ENCODE assay signal across 15 cellular contexts in genomic region chr1:234953655-234954420, GRCh38.
A peak's percentile ranks its signal among the peaks of the same experiment; 100 is the strongest.
DNase-seq lines count a peak whose midpoint lies in the region; ATAC-seq lines count a peak whose summit lies in the region.
"Had no signal": no experiment of that assay in that cellular context is flagged by ENCODE, and none has a peak within 500 bp of the region (broad histone marks: within the 10 kb centered on the region; RNA-seq: fewer than 3 reads in every experiment).

No MANE protein-coding gene starts in this region.

- H3K27me3 Mint-ChIP-seq in activated CD4-positive, alpha-beta T cell treated with anti-CD3 and anti-CD28 coated beads for 36 hours = no peaks in the 10 kb centered on the region
- H3K27me3 Mint-ChIP-seq in activated CD4-positive, alpha-beta memory T cell treated with anti-CD3 and anti-CD28 coated beads for 36 hours = no peaks in the 10 kb centered on the region
- H3K27me3 Mint-ChIP-seq in stimulated activated memory B cell treated with anti-CD40 and anti-IgM and Interleukin-4, amounts not matched to agents 10 μg/mL and 1 μg/mL and 100 μg/mL, for 72 hours = no peaks in the 10 kb centered on the region

- H3K27ac Mint-ChIP-seq in activated CD4-positive, alpha-beta T cell treated with anti-CD3 and anti-CD28 coated beads for 36 hours = peak overlapping the region; percentile 14
- H3K27ac Mint-ChIP-seq in activated CD4-positive, alpha-beta memory T cell treated with anti-CD3 and anti-CD28 coated beads for 36 hours = no peak overlapping the region
- H3K27ac Mint-ChIP-seq in stimulated activated memory B cell treated with anti-CD40 and anti-IgM and Interleukin-4, amounts not matched to agents 10 μg/mL and 1 μg/mL and 100 μg/mL, for 72 hours = peak overlapping the region; percentile 94
- H3K27ac Mint-ChIP-seq: HFFc6 had no signal

- H3K36me3 Mint-ChIP-seq in activated CD4-positive, alpha-beta T cell treated with anti-CD3 and anti-CD28 coated beads for 36 hours (ENCODE audit: low read depth) = peaks cover 5% of the 10 kb centered on the region
- peaks cover 4% of the 10 kb centered on the region for H3K36me3 Mint-ChIP-seq in activated CD4-positive, alpha-beta memory T cell treated with anti-CD3 and anti-CD28 coated beads for 36 hours
- peaks cover 6% of the 10 kb centered on the region for H3K36me3 Mint-ChIP-seq in stimulated activated memory B cell treated with anti-CD40 and anti-IgM and Interleukin-4, amounts not matched to agents 10 μg/mL and 1 μg/mL and 100 μg/mL, for 72 hours

- H3K4me1 Mint-ChIP-seq in activated CD4-positive, alpha-beta T cell treated with anti-CD3 and anti-CD28 coated beads for 36 hours = peaks cover 51% of the 10 kb centered on the region
- peaks cover 39% of the 10 kb centered on the region for H3K4me1 Mint-ChIP-seq in activated CD4-positive, alpha-beta memory T cell treated with anti-CD3 and anti-CD28 coated beads for 36 hours (ENCODE audit: low read depth)
- peaks cover 38% of the 10 kb centered on the region for H3K4me1 Mint-ChIP-seq in stimulated activated memory B cell treated with anti-CD40 and anti-IgM and Interleukin-4, amounts not matched to agents 10 μg/mL and 1 μg/mL and 100 μg/mL, for 72 hours

- POLR2A ChIA-PET in activated CD4-positive, alpha-beta T cell treated with anti-CD3 and anti-CD28 coated beads for 36 hours (lab: Charles Lee) = interaction anchor here (0.7 kb wide), 1 partner anchor 29 kb away, joined by 3 read pairs; no protein-coding TSS in a partner anchor
- POLR2A ChIA-PET in activated CD4-positive, alpha-beta memory T cell treated with anti-CD3 and anti-CD28 coated beads for 36 hours (lab: Charles Lee) = interaction anchor here (1.5 kb wide), 1 partner anchor 230 kb away, joined by 8 read pairs; no protein-coding TSS in a partner anchor

- intact Hi-C loops in activated CD4-positive, alpha-beta T cell treated with anti-CD3 and anti-CD28 coated beads for 36 hours (cut with DNase I, micrococcal nuclease) = loop anchor here in 1 of 2 experiments (2.0 kb wide), 1 partner anchor 17 kb away; no protein-coding TSS in a partner anchor
- intact Hi-C loops in activated CD4-positive, alpha-beta memory T cell treated with anti-CD3 and anti-CD28 coated beads for 36 hours (cut with micrococcal nuclease) = no loop called here

- DNase-seq in activated CD4-positive, alpha-beta T cell treated with anti-CD3 and anti-CD28 coated beads for 36 hours = peak; percentile 2
- no peak for DNase-seq in activated CD4-positive, alpha-beta T cell treated with anti-CD3 and anti-CD28 coated beads for 4 hours
- DNase-seq in activated CD4-positive, alpha-beta memory T cell treated with anti-CD3 and anti-CD28 coated beads for 36 hours = peak; percentile 5
- DNase-seq in left kidney (ENCODE audit: low read depth, low spot score) (peak; percentile 30), hypothalamus (lab: John Stamatoyannopoulos, UW) (no peak)
- no peak for DNase-seq in stimulated activated CD4-positive, alpha-beta T cell treated with anti-CD3 and anti-CD28 coated beads, Interleukin-4, amount 100 ng/mL, for 1 hour
- DNase-seq: 8988T, amygdala, DMS53, HFFc6, NCI-H187 treated with DMSO at 0.1 percent for 48 hours, psoas muscle, T-helper 1 cell had no signal

- CTCF ChIA-PET in activated CD4-positive, alpha-beta T cell treated with anti-CD3 and anti-CD28 coated beads for 36 hours (lab: Charles Lee) = interaction anchor here (1.2 kb wide), 1 partner anchor 28 kb away, joined by 3 read pairs; no protein-coding TSS in a partner anchor
- CTCF ChIA-PET in activated CD4-positive, alpha-beta memory T cell treated with anti-CD3 and anti-CD28 coated beads for 36 hours (lab: Charles Lee) = interaction anchor here (0.6 to 1.1 kb wide), 2 partner anchors 10 to 138 kb away, joined by 3 read pairs; no protein-coding TSS in a partner anchor

- no peak for ATAC-seq in activated CD4-positive, alpha-beta T cell treated with anti-CD3 and anti-CD28 coated beads for 36 hours
- peak; percentile 18 for ATAC-seq in stimulated activated memory B cell treated with anti-CD40 and anti-IgM and Interleukin-4, amounts not matched to agents 10 μg/mL and 1 μg/mL and 100 μg/mL, for 72 hours
- no peak for ATAC-seq in esophagus mucosa
- ATAC-seq: psoas muscle had no signal

- peaks cover 9% of the 10 kb centered on the region for H3K9me3 Mint-ChIP-seq in activated CD4-positive, alpha-beta T cell treated with anti-CD3 and anti-CD28 coated beads for 36 hours (ENCODE audit: low read depth)
- H3K9me3 Mint-ChIP-seq in activated CD4-positive, alpha-beta memory T cell treated with anti-CD3 and anti-CD28 coated beads for 36 hours = peaks cover 9% of the 10 kb centered on the region
- H3K9me3 Mint-ChIP-seq in stimulated activated memory B cell treated with anti-CD40 and anti-IgM and Interleukin-4, amounts not matched to agents 10 μg/mL and 1 μg/mL and 100 μg/mL, for 72 hours = peaks cover 5% of the 10 kb centered on the region

- H3K4me3 Mint-ChIP-seq in activated CD4-positive, alpha-beta T cell treated with anti-CD3 and anti-CD28 coated beads for 36 hours = no peak overlapping the region
- H3K4me3 Mint-ChIP-seq in activated CD4-positive, alpha-beta memory T cell treated with anti-CD3 and anti-CD28 coated beads for 36 hours = no peak overlapping the region
- H3K4me3 Mint-ChIP-seq in stimulated activated memory B cell treated with anti-CD40 and anti-IgM and Interleukin-4, amounts not matched to agents 10 μg/mL and 1 μg/mL and 100 μg/mL, for 72 hours = no peak overlapping the region
- H3K4me3 Mint-ChIP-seq: HFFc6 had no signal

Comparison
In these comparisons a context has a peak if more than half of its experiments do, and no peak if none do; other contexts are left out.
1. DNase-seq: peak in activated CD4-positive, alpha-beta T cell treated with anti-CD3 and anti-CD28 coated beads for 36 hours (single experiment), activated CD4-positive, alpha-beta memory T cell treated with anti-CD3 and anti-CD28 coated beads for 36 hours (single experiment) and left kidney (single experiment); none in activated CD4-positive, alpha-beta T cell treated with anti-CD3 and anti-CD28 coated beads for 4 hours (0 of 2), hypothalamus (0 of 51) and stimulated activated CD4-positive, alpha-beta T cell treated with anti-CD3 and anti-CD28 coated beads, Interleukin-4, amount 100 ng/mL, for 1 hour (single experiment).